ENCODE assay signal across 14 cellular contexts in the genomic region with DNA sequence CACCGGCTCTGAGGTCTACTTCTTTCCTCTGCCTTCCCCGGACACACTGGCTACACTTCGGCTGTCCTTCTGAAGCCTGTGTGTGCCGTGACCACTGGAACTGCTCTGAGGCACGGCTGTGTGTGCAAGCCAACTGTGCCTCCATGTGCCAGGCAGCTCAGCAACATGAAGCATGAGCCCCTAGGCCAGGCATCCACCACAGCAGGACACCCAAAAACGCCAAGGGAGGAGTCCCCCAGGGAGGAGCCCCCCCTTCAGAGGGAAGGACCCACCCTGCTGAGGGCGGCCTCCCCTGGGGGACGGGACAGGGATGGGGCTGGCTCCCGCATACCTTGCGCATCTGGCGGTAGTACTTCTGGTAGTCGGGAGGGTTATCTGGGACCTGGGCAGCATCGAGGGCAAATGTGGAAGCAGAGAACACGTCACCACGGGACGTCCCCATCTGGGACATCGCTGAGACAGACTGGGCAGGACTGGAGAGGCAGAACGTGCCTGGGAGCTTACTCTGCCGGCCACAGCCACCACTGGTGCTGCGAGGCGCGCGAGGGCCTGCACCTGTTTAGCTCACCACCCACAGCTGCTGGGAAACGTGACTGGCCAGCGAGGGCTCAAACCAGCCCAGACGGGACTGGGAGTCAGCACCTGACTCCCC. TPM values are rescaled to one million over a fixed set of nuclear protein-coding genes. Genes with fewer than 3 reads are reported as not detected.
DNase-seq lines count a peak whose midpoint lies in the region; ATAC-seq, FAIRE-seq and TF ChIP-seq lines count a peak whose summit lies in the region.
"Had no signal": no experiment of that assay in that cellular context is flagged by ENCODE, and none has a peak within 500 bp of the region (broad histone marks: within the 10 kb centered on the region; RNA-seq: fewer than 3 reads in every experiment).

No MANE protein-coding gene starts in this region.

- H4K20me1 ChIP-seq in BLaER1 treated with 17β-estradiol and CSF1 and Interleukin-3, amounts not matched to agents 10 nM and 100 nM, result peaks cover 5 to 70% (median 32%) of the 10 kb centered on the region in 11 experiments; a peak in 16 of 22 replicates
- H4K20me1 ChIP-seq in astrocyte (ENCODE audit: insufficient read depth, low read length), result peaks cover 24% of the 10 kb centered on the region

- H3K4me3 ChIP-seq in BE2C (ENCODE audit: low read depth, low read length), result no peak overlapping the region
- H3K4me3 ChIP-seq in BLaER1 treated with 17β-estradiol and CSF1 and Interleukin-3, amounts not matched to agents 10 nM and 100 nM, result no peak overlapping the region
- no peak overlapping the region for H3K4me3 ChIP-seq in astrocyte (ENCODE audit: insufficient read depth, low read depth, low read length)
- H3K4me3 ChIP-seq in MG63, result no peak overlapping the region

- no peaks in the 10 kb centered on the region for H3K9me3 Mint-ChIP-seq in astrocyte (ENCODE audit: unreplicated experiment)
- no peaks in the 10 kb centered on the region for H3K9me3 Mint-ChIP-seq in stimulated activated effector memory CD8-positive, alpha-beta T cell treated with anti-CD3 and anti-CD28 coated beads, Interleukin-12 subunit alpha, Interleukin-12 subunit beta, amount 100 ng/mL, for 72 hours

- H3K27me3 Mint-ChIP-seq in astrocyte (ENCODE audit: low read depth, unreplicated experiment), result no peaks in the 10 kb centered on the region

- no peak for TF ChIP-seq CTCF in BE2C (IDR thresholded peaks at IDR 0.05; ENCODE audit: low read depth, low read length)
- TF ChIP-seq CTCF in astrocyte (IDR thresholded peaks at IDR 0.05; ENCODE audit: insufficient read depth, low read depth, low read length), result no peak

- H3K36me3 ChIP-seq in BE2C, result peaks cover 55% of the 10 kb centered on the region
- peaks cover 12 to 100% (median 31%) of the 10 kb centered on the region in 11 experiments; a peak in 19 of 22 replicates for H3K36me3 ChIP-seq in BLaER1 treated with 17β-estradiol and CSF1 and Interleukin-3, amounts not matched to agents 10 nM and 100 nM
- H3K36me3 ChIP-seq in astrocyte (ENCODE audit: insufficient read depth, low read length), result peaks cover 15% of the 10 kb centered on the region
- peaks cover 40% of the 10 kb centered on the region for H3K36me3 ChIP-seq in MG63

- H3K9ac ChIP-seq in BLaER1 treated with 17β-estradiol and CSF1 and Interleukin-3, amounts not matched to agents 10 nM and 100 nM, result peak overlapping the region in 4 of 11 experiments; percentile 10 to 44 (median 41); a peak in 3 of 22 replicates
- no peak overlapping the region for H3K9ac ChIP-seq in astrocyte (ENCODE audit: low read length)

- no peaks in the 10 kb centered on the region for H3K79me2 ChIP-seq in astrocyte (ENCODE audit: insufficient read depth, low read length)

- H3K4me1 ChIP-seq in BE2C (0 out of 2 replicates have a peak, but pooled peaks cover under 1% of the 10 kb centered on the region), astrocyte (ENCODE audit: insufficient read depth, low read length) (no peaks in the 10 kb centered on the region)
- peaks cover 0 to 55% (median 35%) of the 10 kb centered on the region in 10 experiments; a peak in 16 of 20 replicates for H3K4me1 ChIP-seq in BLaER1 treated with 17β-estradiol and CSF1 and Interleukin-3, amounts not matched to agents 10 nM and 100 nM

- peak overlapping the region; percentile 31 for H3K27ac Mint-ChIP-seq in astrocyte (ENCODE audit: unreplicated experiment)
- H3K27ac Mint-ChIP-seq in stimulated activated effector memory CD8-positive, alpha-beta T cell treated with anti-CD3 and anti-CD28 coated beads, Interleukin-12 subunit alpha, Interleukin-12 subunit beta, amount 100 ng/mL, for 72 hours, result no peak overlapping the region

- H3K9me3 ChIP-seq in BE2C (no peaks in the 10 kb centered on the region), astrocyte (ENCODE audit: insufficient read depth, low read depth, low read length) (no peaks in the 10 kb centered on the region), MG63 (no peaks in the 10 kb centered on the region)
- no peaks in the 10 kb centered on the region for H3K9me3 ChIP-seq in BLaER1 treated with 17β-estradiol and CSF1 and Interleukin-3, amounts not matched to agents 10 nM and 100 nM (replicated peaks in 1 of 11)

- H3K4me1 Mint-ChIP-seq in astrocyte (ENCODE audit: low read depth, unreplicated experiment), result peaks cover 2% of the 10 kb centered on the region
- no peaks in the 10 kb centered on the region for H3K4me1 Mint-ChIP-seq in stimulated activated effector memory CD8-positive, alpha-beta T cell treated with anti-CD3 and anti-CD28 coated beads, Interleukin-12 subunit alpha, Interleukin-12 subunit beta, amount 100 ng/mL, for 72 hours

- peaks cover 13% of the 10 kb centered on the region for H3K36me3 Mint-ChIP-seq in astrocyte (ENCODE audit: low read depth, unreplicated experiment)
- peaks cover 30% of the 10 kb centered on the region for H3K36me3 Mint-ChIP-seq in stimulated activated effector memory CD8-positive, alpha-beta T cell treated with anti-CD3 and anti-CD28 coated beads, Interleukin-12 subunit alpha, Interleukin-12 subunit beta, amount 100 ng/mL, for 72 hours

- peak overlapping the region in 1 of 11 experiments; percentile 3; a peak in 1 of 22 replicates for H3K27ac ChIP-seq in BLaER1 treated with 17β-estradiol and CSF1 and Interleukin-3, amounts not matched to agents 10 nM and 100 nM
- H3K27ac ChIP-seq in astrocyte (ENCODE audit: low read depth, low read length), result no peak overlapping the region

- H3K4me3 Mint-ChIP-seq in astrocyte (ENCODE audit: unreplicated experiment), result no peak overlapping the region
- no peak overlapping the region for H3K4me3 Mint-ChIP-seq in stimulated activated effector memory CD8-positive, alpha-beta T cell treated with anti-CD3 and anti-CD28 coated beads, Interleukin-12 subunit alpha, Interleukin-12 subunit beta, amount 100 ng/mL, for 72 hours

- no peak for FAIRE-seq in astrocyte (lab: Jason Lieb, UNC)
- FAIRE-seq: H1 had no signal

- DNase-seq in BE2C (peak; percentile 8), astrocyte (ENCODE audit: low read depth) (no peak), myocyte (ENCODE audit: low read depth) (peak; percentile 89), occipital lobe (lab: John Stamatoyannopoulos, UW) (no peak), MG63 (no peak), NCI-H1048 (lab: John Stamatoyannopoulos, UW) (no peak)
- no peak for DNase-seq in stimulated activated effector memory CD8-positive, alpha-beta T cell treated with anti-CD3 and anti-CD28 coated beads, Interleukin-12 subunit alpha, Interleukin-12 subunit beta, amount 100 ng/mL, for 72 hours (ENCODE audit: low spot score in 2 of 2)
- DNase-seq: MM.1S, NCI-H1417, NCI-H2029 treated with DMSO at 0.1 percent for 48 hours, NCI-H524 had no signal

- H3K27me3 ChIP-seq in BE2C (no peaks in the 10 kb centered on the region), astrocyte (ENCODE audit: insufficient read depth, low read length) (no peaks in the 10 kb centered on the region), MG63 (no peaks in the 10 kb centered on the region)
- no peaks in the 10 kb centered on the region for H3K27me3 ChIP-seq in BLaER1 treated with 17β-estradiol and CSF1 and Interleukin-3, amounts not matched to agents 10 nM and 100 nM

- H3K4me2 ChIP-seq in BLaER1 treated with 17β-estradiol and CSF1 and Interleukin-3, amounts not matched to agents 10 nM and 100 nM, result peak overlapping the region in 10 of 11 experiments; percentile 5 to 91 (median 64); a peak in 18 of 22 replicates
- H3K4me2 ChIP-seq in astrocyte (ENCODE audit: low read length), result no peak overlapping the region

- no peak overlapping the region for H2AFZ ChIP-seq in astrocyte (ENCODE audit: low read depth, low read length)

- ATAC-seq in stimulated activated effector memory CD8-positive, alpha-beta T cell treated with anti-CD3 and anti-CD28 coated beads, Interleukin-12 subunit alpha, Interleukin-12 subunit beta, amount 100 ng/mL, for 72 hours, result no peak

RNA-seq across cellular contexts. Expression of a gene that starts 20.5 kb away (rescaled TPM):
- polyA plus RNA-seq in BE2C (2012; ENCODE audit: insufficient read depth, insufficient read length, low read depth), result 84.6 TPM
- total RNA-seq in astrocyte, result 58.1 and 83.2 TPM in 2 replicates
- total RNA-seq in myocyte, result 116 and 211 TPM in 2 replicates
- polyA plus RNA-seq in myocyte (2012), result 67.1 TPM
- 52.7 TPM for total RNA-seq in occipital lobe
- 46.6 and 66.7 TPM in 2 replicates for total RNA-seq in MG63 (2014; rRNA removed; shearing (Covaris generic); ENCODE audit: low replicate concordance)

RNA-seq across cellular contexts. Expression of a gene that starts 23.8 kb away (rescaled TPM):
- polyA plus RNA-seq in BE2C (2012; ENCODE audit: insufficient read depth, insufficient read length, low read depth), result 29.5 TPM
- 15.8 and 17.8 TPM in 2 replicates for total RNA-seq in astrocyte
- total RNA-seq in myocyte, result 16.1 and 16.8 TPM in 2 replicates
- 26.9 TPM for polyA plus RNA-seq in myocyte (2012)
- 2.8 TPM for total RNA-seq in occipital lobe
- 2.0 and 2.4 TPM in 2 replicates for total RNA-seq in MG63 (2014; rRNA removed; shearing (Covaris generic); ENCODE audit: low replicate concordance)

RNA-seq across cellular contexts. Expression of a gene that starts 52.7 kb away (rescaled TPM):
- 3.1 TPM for polyA plus RNA-seq in BE2C (2012; ENCODE audit: insufficient read depth, insufficient read length, low read depth)
- 1.9 and 2.0 TPM in 2 replicates for total RNA-seq in astrocyte
- total RNA-seq in myocyte, result 0.37 TPM in 1 of 2 replicates, not detected in the other
- polyA plus RNA-seq in myocyte (2012), result 2.0 TPM
- not detected for total RNA-seq in occipital lobe
- total RNA-seq in MG63 (2014; rRNA removed; shearing (Covaris generic); ENCODE audit: low replicate concordance), result not detected in 2 replicates
- polyA plus RNA-seq: AG04450 had no signal

Comparison
In these comparisons a context has a peak if more than half of its experiments do, and no peak if none do; other contexts are left out.
1. DNase-seq: peak in BE2C (single experiment) and myocyte (single experiment); none in astrocyte (single experiment), occipital lobe (single experiment), MG63 (single experiment), stimulated activated effector memory CD8-positive, alpha-beta T cell treated with anti-CD3 and anti-CD28 coated beads, Interleukin-12 subunit alpha, Interleukin-12 subunit beta, amount 100 ng/mL, for 72 hours (0 of 2) and NCI-H1048 (single experiment).